ENCODE assay signal across 16 cellular contexts in the genomic region with DNA sequence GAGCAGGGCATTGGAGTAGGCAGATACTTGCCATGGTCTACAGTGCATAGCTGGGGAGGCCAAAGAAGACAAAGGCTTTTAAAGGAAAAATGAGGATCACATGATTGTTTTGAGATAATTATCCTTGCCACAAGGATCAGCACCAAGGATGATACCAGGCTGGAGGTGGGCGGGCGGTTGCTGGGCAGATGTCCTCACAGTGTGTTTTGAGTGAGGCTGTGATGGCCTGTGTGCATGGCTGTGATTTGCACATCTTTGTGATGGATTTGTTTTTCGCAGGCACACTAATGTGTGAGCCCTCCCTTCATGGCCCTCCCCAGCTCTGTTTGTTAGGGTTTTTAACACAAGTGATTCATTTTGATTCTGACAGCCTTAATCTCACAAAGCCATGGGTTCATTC. TPM values are rescaled to one million over a fixed set of nuclear protein-coding genes. Genes with fewer than 3 reads are reported as not detected.
DNase-seq lines count a peak whose midpoint lies in the region; ATAC-seq and TF ChIP-seq lines count a peak whose summit lies in the region.
"Had no signal": no experiment of that assay in that cellular context is flagged by ENCODE, and none has a peak within 500 bp of the region (broad histone marks: within the 10 kb centered on the region; RNA-seq: fewer than 3 reads in every experiment).

No MANE protein-coding gene starts in this region.

- no peaks in the 10 kb centered on the region for H3K9me3 ChIP-seq in BLaER1
- no peaks in the 10 kb centered on the region for H3K9me3 ChIP-seq in CD4-positive, alpha-beta T cell (ENCODE audit: control insufficient read depth, low read length)

- H3K4me3 Mint-ChIP-seq in T-helper 2 cell treated with Interferon-gamma antibody and Interleukin-4, amounts not matched to agents 5 μg/mL and 100 μg/mL, for 36 hours = no peak overlapping the region
- H3K4me3 Mint-ChIP-seq in WTC11 (no peak overlapping the region), nephron (no peak overlapping the region)
- no peak overlapping the region for H3K4me3 Mint-ChIP-seq in CD4-positive, alpha-beta T cell

- H3K4me3 ChIP-seq in BLaER1 = no peak overlapping the region

- CTCF ChIA-PET in WTC11 (lab: Charles Lee) = no interaction called here
- CTCF ChIA-PET in CD4-positive, alpha-beta T cell (lab: Charles Lee) = no interaction called here

- H3K4me2 ChIP-seq in BLaER1 = peak overlapping the region; percentile 74

- H3K4me1 ChIP-seq in BLaER1 = peaks cover 86% of the 10 kb centered on the region

- peak overlapping the region; percentile 68; the same call in 1 of the 2 replicates for H3K27ac ChIP-seq in BLaER1
- no peak overlapping the region for H3K27ac ChIP-seq in CD4-positive, alpha-beta T cell (ENCODE audit: low read depth, low read length)

- DNase-seq in T-helper 2 cell treated with Interferon-gamma antibody and Interleukin-4, amounts not matched to agents 5 μg/mL and 100 μg/mL, for 36 hours (ENCODE audit: low spot score) = peak; percentile 1
- DNase-seq in T-helper 2 cell (no peak), WTC11 (ENCODE audit: low spot score) (no peak), NCI-H510A (lab: John Stamatoyannopoulos, UW) (no peak)
- no peak for DNase-seq in CD4-positive, alpha-beta T cell
- DNase-seq: C1 segment of cervical spinal cord, DND-41, HCEC 1CT, KG1, NCI-H1048, NCI-H1694 treated with DMSO at 0.1 percent for 48 hours, NCI-H69, SHP77 treated with DMSO at 0.1 percent for 48 hours had no signal

- H3K27ac Mint-ChIP-seq in T-helper 2 cell treated with Interferon-gamma antibody and Interleukin-4, amounts not matched to agents 5 μg/mL and 100 μg/mL, for 36 hours = no peak overlapping the region
- H3K27ac Mint-ChIP-seq in WTC11 (peak overlapping the region; percentile 43; the same call in 1 of the 2 replicates), nephron (peak overlapping the region; percentile 3 to 63 (median 44))
- H3K27ac Mint-ChIP-seq in CD4-positive, alpha-beta T cell = no peak overlapping the region

- no peaks in the 10 kb centered on the region for H3K36me3 Mint-ChIP-seq in T-helper 2 cell treated with Interferon-gamma antibody and Interleukin-4, amounts not matched to agents 5 μg/mL and 100 μg/mL, for 36 hours (ENCODE audit: low read depth)
- H3K36me3 Mint-ChIP-seq in WTC11 = no peaks in the 10 kb centered on the region; the same call in 1 of the 2 replicates
- H3K36me3 Mint-ChIP-seq in nephron (ENCODE audit: low read depth) = peaks cover 12% of the 10 kb centered on the region
- H3K36me3 Mint-ChIP-seq in CD4-positive, alpha-beta T cell (ENCODE audit: low read depth) = peaks cover 8% of the 10 kb centered on the region

- no peak for TF ChIP-seq CTCF in WTC11 (IDR thresholded peaks at IDR 0.05)
- TF ChIP-seq CTCF in nephron (IDR thresholded peaks at IDR 0.05; ENCODE audit: unreplicated experiment in 3 of 3) = no peak
- no peak for TF ChIP-seq CTCF in CD4-positive, alpha-beta T cell (IDR thresholded peaks at IDR 0.05)

- peaks cover 2% of the 10 kb centered on the region for H3K27me3 Mint-ChIP-seq in T-helper 2 cell treated with Interferon-gamma antibody and Interleukin-4, amounts not matched to agents 5 μg/mL and 100 μg/mL, for 36 hours (ENCODE audit: low read depth)
- H3K27me3 Mint-ChIP-seq in WTC11 (ENCODE audit: low read depth) (no peaks in the 10 kb centered on the region), nephron (ENCODE audit: low read depth) (no peaks in the 10 kb centered on the region)
- H3K27me3 Mint-ChIP-seq in CD4-positive, alpha-beta T cell = no peaks in the 10 kb centered on the region

- no peaks in the 10 kb centered on the region for H3K27me3 ChIP-seq in BLaER1
- H3K27me3 ChIP-seq in CD4-positive, alpha-beta T cell (ENCODE audit: control insufficient read depth, insufficient read depth, low read length) = no peaks in the 10 kb centered on the region

- peaks cover 58% of the 10 kb centered on the region for H3K36me3 ChIP-seq in BLaER1

- POLR2A ChIA-PET in WTC11 (lab: Charles Lee) = no interaction called here
- POLR2A ChIA-PET in CD4-positive, alpha-beta T cell (lab: Charles Lee) = no interaction called here

- peaks cover 94% of the 10 kb centered on the region for H4K20me1 ChIP-seq in BLaER1

- no peaks in the 10 kb centered on the region for H3K9me3 Mint-ChIP-seq in T-helper 2 cell treated with Interferon-gamma antibody and Interleukin-4, amounts not matched to agents 5 μg/mL and 100 μg/mL, for 36 hours
- peaks cover 7% of the 10 kb centered on the region for H3K9me3 Mint-ChIP-seq in WTC11
- H3K9me3 Mint-ChIP-seq in nephron = no peaks in the 10 kb centered on the region
- H3K9me3 Mint-ChIP-seq in CD4-positive, alpha-beta T cell = no peaks in the 10 kb centered on the region

- intact Hi-C loops in CD4-positive, alpha-beta T cell (cut with DNase I, micrococcal nuclease) = no loop called here

- 0 out of 2 replicates have a peak overlapping the region, but pooled peaks have one; percentile 11 for H3K9ac ChIP-seq in BLaER1

- peaks cover 7% of the 10 kb centered on the region for H3K4me1 Mint-ChIP-seq in T-helper 2 cell treated with Interferon-gamma antibody and Interleukin-4, amounts not matched to agents 5 μg/mL and 100 μg/mL, for 36 hours (ENCODE audit: low read depth)
- H3K4me1 Mint-ChIP-seq in WTC11 (peaks cover 15% of the 10 kb centered on the region), nephron (peaks cover 42% of the 10 kb centered on the region)
- peaks cover 22% of the 10 kb centered on the region for H3K4me1 Mint-ChIP-seq in CD4-positive, alpha-beta T cell (ENCODE audit: low read depth)

- ATAC-seq in WTC11 (no peak), GM19395 (IDR thresholded peaks at IDR 0.05; ENCODE audit: unreplicated experiment) (no peak)
- no peak for ATAC-seq in CD4-positive, alpha-beta T cell (ENCODE audit: poor library complexity)

TF ChIP-seq in WTC11, 78 proteins besides CTCF, POLR2A, EP300 and RAD21 (continues in another document):
- no peak for TF ChIP-seq MXD4 (CRISPR knock-in tag; IDR thresholded peaks at IDR 0.05; ENCODE audit: borderline replicate concordance)
- TF ChIP-seq, protein P1, sequence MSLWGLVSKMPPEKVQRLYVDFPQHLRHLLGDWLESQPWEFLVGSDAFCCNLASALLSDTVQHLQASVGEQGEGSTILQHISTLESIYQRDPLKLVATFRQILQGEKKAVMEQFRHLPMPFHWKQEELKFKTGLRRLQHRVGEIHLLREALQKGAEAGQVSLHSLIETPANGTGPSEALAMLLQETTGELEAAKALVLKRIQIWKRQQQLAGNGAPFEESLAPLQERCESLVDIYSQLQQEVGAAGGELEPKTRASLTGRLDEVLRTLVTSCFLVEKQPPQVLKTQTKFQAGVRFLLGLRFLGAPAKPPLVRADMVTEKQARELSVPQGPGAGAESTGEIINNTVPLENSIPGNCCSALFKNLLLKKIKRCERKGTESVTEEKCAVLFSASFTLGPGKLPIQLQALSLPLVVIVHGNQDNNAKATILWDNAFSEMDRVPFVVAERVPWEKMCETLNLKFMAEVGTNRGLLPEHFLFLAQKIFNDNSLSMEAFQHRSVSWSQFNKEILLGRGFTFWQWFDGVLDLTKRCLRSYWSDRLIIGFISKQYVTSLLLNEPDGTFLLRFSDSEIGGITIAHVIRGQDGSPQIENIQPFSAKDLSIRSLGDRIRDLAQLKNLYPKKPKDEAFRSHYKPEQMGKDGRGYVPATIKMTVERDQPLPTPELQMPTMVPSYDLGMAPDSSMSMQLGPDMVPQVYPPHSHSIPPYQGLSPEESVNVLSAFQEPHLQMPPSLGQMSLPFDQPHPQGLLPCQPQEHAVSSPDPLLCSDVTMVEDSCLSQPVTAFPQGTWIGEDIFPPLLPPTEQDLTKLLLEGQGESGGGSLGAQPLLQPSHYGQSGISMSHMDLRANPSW (CRISPR knock-in tag; conservative IDR thresholded peaks at IDR 0.05; ENCODE audit: low read depth) = no peak
- TF ChIP-seq, protein P2, sequence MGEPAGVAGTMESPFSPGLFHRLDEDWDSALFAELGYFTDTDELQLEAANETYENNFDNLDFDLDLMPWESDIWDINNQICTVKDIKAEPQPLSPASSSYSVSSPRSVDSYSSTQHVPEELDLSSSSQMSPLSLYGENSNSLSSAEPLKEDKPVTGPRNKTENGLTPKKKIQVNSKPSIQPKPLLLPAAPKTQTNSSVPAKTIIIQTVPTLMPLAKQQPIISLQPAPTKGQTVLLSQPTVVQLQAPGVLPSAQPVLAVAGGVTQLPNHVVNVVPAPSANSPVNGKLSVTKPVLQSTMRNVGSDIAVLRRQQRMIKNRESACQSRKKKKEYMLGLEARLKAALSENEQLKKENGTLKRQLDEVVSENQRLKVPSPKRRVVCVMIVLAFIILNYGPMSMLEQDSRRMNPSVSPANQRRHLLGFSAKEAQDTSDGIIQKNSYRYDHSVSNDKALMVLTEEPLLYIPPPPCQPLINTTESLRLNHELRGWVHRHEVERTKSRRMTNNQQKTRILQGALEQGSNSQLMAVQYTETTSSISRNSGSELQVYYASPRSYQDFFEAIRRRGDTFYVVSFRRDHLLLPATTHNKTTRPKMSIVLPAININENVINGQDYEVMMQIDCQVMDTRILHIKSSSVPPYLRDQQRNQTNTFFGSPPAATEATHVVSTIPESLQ (CRISPR knock-in tag; IDR thresholded peaks at IDR 0.05) = no peak
- TF ChIP-seq RORB (CRISPR knock-in tag; IDR thresholded peaks at IDR 0.05) = no peak
- no peak for TF ChIP-seq ETV6 (CRISPR knock-in tag; IDR thresholded peaks at IDR 0.05)
- TF ChIP-seq GTF2I (CRISPR knock-in tag; conservative IDR thresholded peaks at IDR 0.05) = no peak
- no peak for TF ChIP-seq IRF2 (CRISPR knock-in tag; IDR thresholded peaks at IDR 0.05; ENCODE audit: borderline replicate concordance, low read depth)
- no peak for TF ChIP-seq HMGA2 (CRISPR knock-in tag; IDR thresholded peaks at IDR 0.05)
- TF ChIP-seq, protein P3, sequence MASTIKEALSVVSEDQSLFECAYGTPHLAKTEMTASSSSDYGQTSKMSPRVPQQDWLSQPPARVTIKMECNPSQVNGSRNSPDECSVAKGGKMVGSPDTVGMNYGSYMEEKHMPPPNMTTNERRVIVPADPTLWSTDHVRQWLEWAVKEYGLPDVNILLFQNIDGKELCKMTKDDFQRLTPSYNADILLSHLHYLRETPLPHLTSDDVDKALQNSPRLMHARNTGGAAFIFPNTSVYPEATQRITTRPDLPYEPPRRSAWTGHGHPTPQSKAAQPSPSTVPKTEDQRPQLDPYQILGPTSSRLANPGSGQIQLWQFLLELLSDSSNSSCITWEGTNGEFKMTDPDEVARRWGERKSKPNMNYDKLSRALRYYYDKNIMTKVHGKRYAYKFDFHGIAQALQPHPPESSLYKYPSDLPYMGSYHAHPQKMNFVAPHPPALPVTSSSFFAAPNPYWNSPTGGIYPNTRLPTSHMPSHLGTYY (CRISPR knock-in tag; IDR thresholded peaks at IDR 0.05) = no peak
- no peak for TF ChIP-seq ATF1 (CRISPR knock-in tag; IDR thresholded peaks at IDR 0.05)
- TF ChIP-seq E2F5 (CRISPR knock-in tag; IDR thresholded peaks at IDR 0.05) = no peak

RNA-seq across cellular contexts. Expression of gene RGS12, which starts 46.7 kb away (rescaled TPM):
- 21.0 to 24.7 TPM (median 24.2 TPM) in 3 replicates for total RNA-seq in WTC11 (2021)
- 10 to 100 TPM; 14.1 to 16.9 TPM for total RNA-seq in CD4-positive, alpha-beta T cell

Comparison
In these comparisons a context has a peak if more than half of its experiments do, and no peak if none do; other contexts are left out.
1. H3K27ac Mint-ChIP-seq: peak in WTC11 (single experiment) and nephron (3 of 3); none in T-helper 2 cell treated with Interferon-gamma antibody and Interleukin-4, amounts not matched to agents 5 μg/mL and 100 μg/mL, for 36 hours (single experiment) and CD4-positive, alpha-beta T cell (single experiment).